ENCODE assay signal across 20 cellular contexts in the genomic region with DNA sequence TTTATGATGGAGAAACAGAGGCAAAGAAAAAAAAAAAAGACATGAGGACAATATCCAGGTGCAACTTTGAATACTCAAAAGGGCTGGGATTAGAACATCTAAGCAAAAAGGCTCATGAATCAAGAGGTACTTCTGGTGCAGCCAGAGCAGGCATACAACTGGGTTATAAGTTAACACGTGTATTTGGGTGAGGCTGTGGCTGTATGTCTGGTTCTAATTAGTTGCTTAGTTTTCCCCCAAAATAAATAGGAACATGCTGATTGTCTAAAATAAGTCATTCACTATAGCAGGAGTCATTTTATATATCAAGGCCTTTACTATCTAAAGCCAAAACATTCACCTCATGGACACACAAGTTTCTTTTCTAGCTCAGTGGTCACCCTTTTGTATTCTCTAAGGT.
"Had no signal": no experiment of that assay in that cellular context is flagged by ENCODE, and none has a peak within 500 bp of the region (broad histone marks: within the 10 kb centered on the region; RNA-seq: fewer than 3 reads in every experiment).

No MANE protein-coding gene starts in this region.

- H3K4me2 ChIP-seq: neural progenitor cell had no signal

- H3K27ac ChIP-seq: dorsolateral prefrontal cortex, gastrocnemius medialis, neural progenitor cell, parathyroid adenoma, right lobe of liver, stomach, thyroid gland, vagina had no signal

- H3K9ac ChIP-seq: neural progenitor cell, parathyroid adenoma had no signal

- H3K9me3 ChIP-seq: gastrocnemius medialis, right lobe of liver, thyroid gland, vagina had no signal

- ATAC-seq: esophagus mucosa; gastrocnemius medialis; left ventricle myocardium superior; naive thymus-derived CD4-positive, alpha-beta T cell; right lobe of liver had no signal

- H3K4me1 ChIP-seq: gastrocnemius medialis, neural progenitor cell, parathyroid adenoma, right lobe of liver, stomach, thyroid gland, vagina had no signal

- H3K79me2 ChIP-seq: parathyroid adenoma had no signal

- DNase-seq: dorsolateral prefrontal cortex; effector CD4-positive, alpha-beta T cell; gastrocnemius medialis; head of caudate nucleus; left ventricle myocardium superior; mesendoderm; midbrain; naive thymus-derived CD4-positive, alpha-beta T cell; right lobe of liver; small intestine; stimulated activated CD4-positive, alpha-beta T cell treated with anti-CD3 and anti-CD28 coated beads, Interleukin-15, amount 100 ng/mL, for 24 hours; stimulated activated CD4-positive, alpha-beta T cell treated with anti-CD3 and anti-CD28 coated beads, Interleukin-2, amount 100 ng/mL, for 48 hours; stimulated activated naive CD4-positive, alpha-beta T cell treated with Interleukin-2 at 50 U/mL for 16 hours; stomach; thyroid gland; trophoblast cell had no signal

- H2AFZ ChIP-seq: neural progenitor cell, parathyroid adenoma had no signal

- H3K27me3 ChIP-seq: gastrocnemius medialis, neural progenitor cell, right lobe of liver, stomach, thyroid gland, vagina had no signal

- H3K4me3 ChIP-seq: dorsolateral prefrontal cortex, gastrocnemius medialis, neural progenitor cell, right lobe of liver, stomach, thyroid gland, vagina had no signal

- H3K36me3 ChIP-seq: gastrocnemius medialis, neural progenitor cell, right lobe of liver, stomach, thyroid gland, vagina had no signal
